Comparison of ENCODE assay signal across 1 cellular context in the genomic region with DNA sequence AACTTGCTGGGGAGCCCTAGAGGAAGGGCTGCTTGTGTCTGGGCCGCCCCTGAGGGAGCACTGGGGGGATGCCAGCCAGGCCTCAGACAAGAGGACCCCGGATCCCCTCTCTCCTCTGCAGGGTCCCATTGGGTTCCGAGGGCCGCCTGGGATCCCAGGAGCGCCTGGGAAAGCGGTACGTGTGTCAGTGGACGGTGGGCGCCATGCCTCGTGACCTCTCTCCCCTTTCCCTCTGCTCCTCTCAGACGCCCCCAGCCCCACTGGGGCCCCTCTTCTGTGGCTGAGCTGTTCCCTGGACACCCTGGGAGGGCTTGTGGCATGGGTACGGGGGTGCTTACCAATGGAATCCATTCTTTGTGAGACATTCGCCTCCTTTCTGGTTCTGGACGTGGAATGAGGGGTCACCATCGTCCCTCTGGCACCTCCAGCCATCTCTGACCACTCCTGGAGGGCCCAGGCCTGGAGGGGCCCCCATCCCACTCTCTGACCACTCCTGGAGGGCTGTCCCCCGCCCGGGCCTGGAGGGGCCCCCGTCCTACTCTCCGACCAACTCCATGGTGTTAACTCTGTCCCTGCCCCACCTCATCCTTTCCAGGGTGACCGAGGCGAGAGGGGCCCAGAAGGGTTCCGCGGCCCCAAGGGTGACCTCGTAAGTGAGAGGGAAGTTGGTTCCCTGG.
TF ChIP-seq lines count a peak whose summit lies in the region.

No MANE protein-coding gene starts in this region.

TF ChIP-seq in HepG2, 621 proteins besides CTCF, POLR2A, EP300 and RAD21:
- no peak for TF ChIP-seq RORA (CRISPR knock-in tag; IDR thresholded peaks at IDR 0.05)
- TF ChIP-seq AGO2 (optimal IDR thresholded peaks at IDR 0.05; ENCODE audit: low read depth, low read length): peak; percentile 16
- no peak for TF ChIP-seq PRPF4 (IDR thresholded peaks at IDR 0.05; ENCODE audit: low read depth, low read length, poor library complexity, severe bottlenecking)
- peak; percentile 23 for TF ChIP-seq HNRNPLL (IDR thresholded peaks at IDR 0.05; ENCODE audit: low read depth, low read length, poor library complexity, severe bottlenecking)
- TF ChIP-seq ZNF331 (CRISPR knock-in tag; IDR thresholded peaks at IDR 0.05): no peak
- no peak for TF ChIP-seq TOE1 (CRISPR knock-in tag; IDR thresholded peaks at IDR 0.05)
- no peak for TF ChIP-seq PPARG (CRISPR knock-in tag; conservative IDR thresholded peaks at IDR 0.05)
- no peak for TF ChIP-seq ZSCAN21 (CRISPR knock-in tag; IDR thresholded peaks at IDR 0.05; ENCODE audit: borderline replicate concordance)
TF ChIP-seq in HepG2: peak in this region for 2.
